8 cellular contexts compared by ENCODE assay signal in genomic region chr16:67935402-67936123, GRCh38. TPM values are rescaled to one million over a fixed set of nuclear protein-coding genes. Genes with fewer than 3 reads are reported as not detected.
A peak's percentile ranks its signal among the peaks of the same experiment; 100 is the strongest.
DNase-seq lines count a peak whose midpoint lies in the region; ATAC-seq and TF ChIP-seq lines count a peak whose summit lies in the region.

No MANE protein-coding gene starts in this region.

- H3K27ac ChIP-seq in left ventricle myocardium inferior (replicated peaks), result peak overlapping the region; percentile 94
- peak overlapping the region; percentile 89 for H3K27ac ChIP-seq in upper lobe of right lung

- DNase-seq in NCI-H146 treated with DMSO at 0.1 percent for 48 hours (lab: John Stamatoyannopoulos, UW; ENCODE audit: unreplicated experiment), result peak; percentile 91
- peak; percentile 94 to 96 (median 95) for DNase-seq in T-helper 1 cell
- peak; percentile 90 for DNase-seq in amniotic stem cell (lab: John Stamatoyannopoulos, UW)
- DNase-seq in left ventricle myocardium inferior, result peak; percentile 94
- DNase-seq in posterior vena cava (ENCODE audit: low spot score), result peak; percentile 97
- peak; percentile 98 for DNase-seq in upper lobe of right lung

- no peak for TF ChIP-seq CTCF in left ventricle myocardium inferior (IDR thresholded peaks at IDR 0.05; ENCODE audit: borderline replicate concordance)
- no peak for TF ChIP-seq CTCF in upper lobe of right lung (IDR thresholded peaks at IDR 0.05)

- H3K36me3 ChIP-seq in left ventricle myocardium inferior (peaks cover 20% of the 10 kb centered on the region), upper lobe of right lung (peaks cover 27% of the 10 kb centered on the region)

- TF ChIP-seq POLR2A in GM15510 (IDR thresholded peaks at IDR 0.05; ENCODE audit: borderline replicate concordance, extremely low read depth, insufficient read length), result peak; percentile 79

- no peaks in the 10 kb centered on the region for H3K9me3 ChIP-seq in left ventricle myocardium inferior (replicated peaks)
- H3K9me3 ChIP-seq in upper lobe of right lung, result no peaks in the 10 kb centered on the region

- H3K4me1 ChIP-seq in left ventricle myocardium inferior (peaks cover 53% of the 10 kb centered on the region), upper lobe of right lung (peaks cover 17% of the 10 kb centered on the region)

- no peaks in the 10 kb centered on the region for H3K27me3 ChIP-seq in left ventricle myocardium inferior (ENCODE audit: low read depth)
- no peaks in the 10 kb centered on the region for H3K27me3 ChIP-seq in upper lobe of right lung

- H3K4me3 ChIP-seq in left ventricle myocardium inferior (peak overlapping the region; percentile 91), upper lobe of right lung (peak overlapping the region; percentile 88)

- peak; percentile 89 for ATAC-seq in HG02884 (IDR thresholded peaks at IDR 0.05; ENCODE audit: unreplicated experiment)
- peak; percentile 96 for ATAC-seq in upper lobe of right lung

- intact Hi-C loops in left ventricle myocardium inferior (cut with micrococcal nuclease) (no loop called here), posterior vena cava (cut with DNase I) (no loop called here), upper lobe of right lung (cut with DNase I) (no loop called here)

RNA-seq across cellular contexts. Expression of gene PSMB10, which starts 1.1 kb away (rescaled TPM):
- 55.8 TPM for total RNA-seq in left ventricle myocardium inferior
- 10 to 100 TPM; 30.4 to 31.8 TPM for total RNA-seq in posterior vena cava
- total RNA-seq in upper lobe of right lung, result 71.6 TPM

RNA-seq across cellular contexts. Expression of gene CTRL, which starts 3.9 kb away (rescaled TPM):
- total RNA-seq in left ventricle myocardium inferior (0.71 TPM), posterior vena cava (1 to 10 TPM; 1.1 to 1.2 TPM), upper lobe of right lung (0.96 TPM)

RNA-seq across cellular contexts. Expression of gene LCAT, which starts 8.4 kb away (rescaled TPM):
- total RNA-seq in left ventricle myocardium inferior (23.2 TPM), posterior vena cava (10 to 100 TPM; 19.2 to 29.8 TPM), upper lobe of right lung (40.2 TPM)

RNA-seq across cellular contexts. Expression of gene SLC12A4, which starts 32.9 kb away (rescaled TPM):
- total RNA-seq in left ventricle myocardium inferior (79.2 TPM), posterior vena cava (10 to 100 TPM; 82.6 to 90.1 TPM), upper lobe of right lung (102 TPM)

RNA-seq across cellular contexts. Expression of gene PSKH1, which starts 42.5 kb away (rescaled TPM):
- 19.5 TPM for total RNA-seq in left ventricle myocardium inferior
- total RNA-seq in posterior vena cava, result 10 to 100 TPM; 25.7 to 27.0 TPM
- 29.7 TPM for total RNA-seq in upper lobe of right lung

Comparison
In these comparisons a context has a peak if more than half of its experiments do, and no peak if none do; other contexts are left out.
1. Peak in every context shown above with its lines: DNase-seq, ATAC-seq, H3K4me3 ChIP-seq and H3K27ac ChIP-seq.